Comparison of ENCODE assay signal across 1 cellular context in genomic region chr1:205516362-205516761, GRCh38.
A peak's percentile ranks its signal among the peaks of the same experiment; 100 is the strongest.
TF ChIP-seq lines count a peak whose summit lies in the region.

No MANE protein-coding gene starts in this region.

TF ChIP-seq in K562, 482 proteins besides CTCF, POLR2A, EP300 and RAD21:
- TF ChIP-seq FUS (optimal IDR thresholded peaks at IDR 0.05; ENCODE audit: low read depth, low read length): no peak
- TF ChIP-seq ZKSCAN8 (CRISPR knock-in tag; IDR thresholded peaks at IDR 0.05): peak; percentile 69; the same call in 1 of the 2 replicates
- TF ChIP-seq ZNF274 (IDR thresholded peaks at IDR 0.05; ENCODE audit: borderline replicate concordance, low read depth, low read length): no peak
- TF ChIP-seq STAG1 (CRISPR knock-in tag; IDR thresholded peaks at IDR 0.05; ENCODE audit: borderline replicate concordance): no peak
- no peak for TF ChIP-seq NR4A1 (CRISPR knock-in tag; IDR thresholded peaks at IDR 0.05)
- TF ChIP-seq NR4A1 (tag; IDR thresholded peaks at IDR 0.05): no peak
